ENCODE assay signal across 10 cellular contexts in genomic region chr12:121241203-121241970, GRCh38. TPM values are rescaled to one million over a fixed set of nuclear protein-coding genes. Genes with fewer than 3 reads are reported as not detected.
A peak's percentile ranks its signal among the peaks of the same experiment; 100 is the strongest.
DNase-seq lines count a peak whose midpoint lies in the region; ATAC-seq and TF ChIP-seq lines count a peak whose summit lies in the region.
"Had no signal": no experiment of that assay in that cellular context is flagged by ENCODE, and none has a peak within 500 bp of the region (broad histone marks: within the 10 kb centered on the region; RNA-seq: fewer than 3 reads in every experiment).

No MANE protein-coding gene starts in this region.

- 87% methylated on average over 13 of the region's 15 CpGs for WGBS in upper lobe of left lung, 2 donors

- peaks cover 19 to 22% of the 10 kb centered on the region in 2 donors for H3K36me3 ChIP-seq in muscle layer of duodenum (ENCODE audit: control insufficient read depth in 1 of 2, insufficient read depth in 2 of 2, low read length in 2 of 2)
- peaks cover 0 to 66% (median 31%) of the 10 kb centered on the region in 4 donors for H3K36me3 ChIP-seq in upper lobe of left lung

- TF ChIP-seq POLR2A in upper lobe of left lung (IDR thresholded peaks at IDR 0.05): no peak

- H3K4me3 Mint-ChIP-seq in activated naive CD4-positive, alpha-beta T cell treated with anti-CD3 and anti-CD28 coated beads for 36 hours: peak overlapping the region; percentile 32
- peak overlapping the region; percentile 51 for H3K4me3 Mint-ChIP-seq in activated T-helper 2 cell treated with anti-CD3 and anti-CD28 coated beads, Interferon-gamma antibody, Interleukin-2, Interleukin-4, amounts not matched to agents 10 μg/mL and 5 μg/mL and 100 μg/mL, durations not matched to agents 14 hours and 24 hours and 36 hours (ENCODE audit: low read depth)

- H3K4me3 ChIP-seq in muscle layer of duodenum (ENCODE audit: low read depth in 1 of 2, low read length in 2 of 2) (peak overlapping the region; percentile 33 to 48), upper lobe of left lung (peak overlapping the region in 1 of 4 donors; percentile 29)

- H3K27me3 Mint-ChIP-seq in activated naive CD4-positive, alpha-beta T cell treated with anti-CD3 and anti-CD28 coated beads for 36 hours (ENCODE audit: low read depth): no peaks in the 10 kb centered on the region
- H3K27me3 Mint-ChIP-seq in activated T-helper 2 cell treated with anti-CD3 and anti-CD28 coated beads, Interferon-gamma antibody, Interleukin-2, Interleukin-4, amounts not matched to agents 10 μg/mL and 5 μg/mL and 100 μg/mL, durations not matched to agents 14 hours and 24 hours and 36 hours (ENCODE audit: low read depth): no peaks in the 10 kb centered on the region

- H3K36me3 Mint-ChIP-seq in activated naive CD4-positive, alpha-beta T cell treated with anti-CD3 and anti-CD28 coated beads for 36 hours (ENCODE audit: low read depth): peaks cover 18% of the 10 kb centered on the region
- H3K36me3 Mint-ChIP-seq in activated T-helper 2 cell treated with anti-CD3 and anti-CD28 coated beads, Interferon-gamma antibody, Interleukin-2, Interleukin-4, amounts not matched to agents 10 μg/mL and 5 μg/mL and 100 μg/mL, durations not matched to agents 14 hours and 24 hours and 36 hours (ENCODE audit: low read depth): peaks cover 46% of the 10 kb centered on the region

- H3K27me3 ChIP-seq in muscle layer of duodenum (ENCODE audit: low read depth, low read length) (no peaks in the 10 kb centered on the region), upper lobe of left lung (no peaks in the 10 kb centered on the region)

- H3K9me3 ChIP-seq in muscle layer of duodenum (ENCODE audit: control insufficient read depth in 1 of 2, low read length in 2 of 2) (no peaks in the 10 kb centered on the region), upper lobe of left lung (no peaks in the 10 kb centered on the region)

- TF ChIP-seq CTCF in upper lobe of left lung (IDR thresholded peaks at IDR 0.05): no peak

- H3K9me3 Mint-ChIP-seq in activated naive CD4-positive, alpha-beta T cell treated with anti-CD3 and anti-CD28 coated beads for 36 hours: no peaks in the 10 kb centered on the region
- no peaks in the 10 kb centered on the region for H3K9me3 Mint-ChIP-seq in activated T-helper 2 cell treated with anti-CD3 and anti-CD28 coated beads, Interferon-gamma antibody, Interleukin-2, Interleukin-4, amounts not matched to agents 10 μg/mL and 5 μg/mL and 100 μg/mL, durations not matched to agents 14 hours and 24 hours and 36 hours

- peak overlapping the region; percentile 75 for H3K27ac Mint-ChIP-seq in activated naive CD4-positive, alpha-beta T cell treated with anti-CD3 and anti-CD28 coated beads for 36 hours
- H3K27ac Mint-ChIP-seq in activated T-helper 2 cell treated with anti-CD3 and anti-CD28 coated beads, Interferon-gamma antibody, Interleukin-2, Interleukin-4, amounts not matched to agents 10 μg/mL and 5 μg/mL and 100 μg/mL, durations not matched to agents 14 hours and 24 hours and 36 hours: peak overlapping the region; percentile 76

- peaks cover 0 to 42% of the 10 kb centered on the region in 2 donors for H3K4me1 ChIP-seq in muscle layer of duodenum (ENCODE audit: control insufficient read depth in 1 of 2, insufficient read depth in 2 of 2, low read length in 2 of 2)
- peaks cover 12 to 26% (median 21%) of the 10 kb centered on the region in 4 donors for H3K4me1 ChIP-seq in upper lobe of left lung

- no peak for DNase-seq in activated naive CD4-positive, alpha-beta T cell treated with anti-CD3 and anti-CD28 coated beads for 36 hours
- no peak for DNase-seq in activated naive CD4-positive, alpha-beta T cell treated with Interleukin-2 at 50 U/mL for 16 hours
- no peak for DNase-seq in activated T-helper 2 cell treated with anti-CD3 and anti-CD28 coated beads, Interferon-gamma antibody, Interleukin-2, Interleukin-4, amounts not matched to agents 10 μg/mL and 5 μg/mL and 100 μg/mL, durations not matched to agents 14 hours and 24 hours and 36 hours (ENCODE audit: low spot score)
- DNase-seq in upper lobe of left lung: no peak
- DNase-seq in A172 (ENCODE audit: low spot score): no peak
- DNase-seq: erythroblast, OCI-M1 had no signal

- intact Hi-C loops in activated naive CD4-positive, alpha-beta T cell treated with anti-CD3 and anti-CD28 coated beads for 36 hours (cut with micrococcal nuclease): no loop called here
- intact Hi-C loops in activated T-helper 2 cell treated with anti-CD3 and anti-CD28 coated beads, Interferon-gamma antibody, Interleukin-2, Interleukin-4, amounts not matched to agents 10 μg/mL and 5 μg/mL and 100 μg/mL, durations not matched to agents 14 hours and 24 hours and 36 hours (cut with micrococcal nuclease): no loop called here

- H3K4me1 Mint-ChIP-seq in activated naive CD4-positive, alpha-beta T cell treated with anti-CD3 and anti-CD28 coated beads for 36 hours (ENCODE audit: low read depth): peaks cover 34% of the 10 kb centered on the region
- H3K4me1 Mint-ChIP-seq in activated T-helper 2 cell treated with anti-CD3 and anti-CD28 coated beads, Interferon-gamma antibody, Interleukin-2, Interleukin-4, amounts not matched to agents 10 μg/mL and 5 μg/mL and 100 μg/mL, durations not matched to agents 14 hours and 24 hours and 36 hours (ENCODE audit: low read depth): peaks cover 32% of the 10 kb centered on the region

- H3K27ac ChIP-seq in muscle layer of duodenum (ENCODE audit: low read length): peak overlapping the region; percentile 54
- H3K27ac ChIP-seq in upper lobe of left lung: peak overlapping the region in 3 of 4 donors; percentile 11 to 69 (median 42)

- CTCF ChIA-PET in activated naive CD4-positive, alpha-beta T cell treated with anti-CD3 and anti-CD28 coated beads for 36 hours (lab: Charles Lee): interaction anchor here (0.5 to 1.0 kb wide), 2 partner anchors 11 to 181 kb away, joined by 3 read pairs; no protein-coding TSS in a partner anchor

- TF ChIP-seq EP300 in upper lobe of left lung (IDR thresholded peaks at IDR 0.05): no peak

- ATAC-seq in upper lobe of left lung (ENCODE audit: low FRiP score in 2 of 2) (no peak), HG02884 (IDR thresholded peaks at IDR 0.05; ENCODE audit: unreplicated experiment) (no peak), HG03175 (IDR thresholded peaks at IDR 0.05; ENCODE audit: unreplicated experiment) (no peak)

RNA-seq across cellular contexts. Expression of gene P2RX4, which starts 31.5 kb away (rescaled TPM):
- 10 to 100 TPM; 14.2 to 18.0 TPM for total RNA-seq in activated naive CD4-positive, alpha-beta T cell treated with anti-CD3 and anti-CD28 coated beads for 36 hours
- 25.1 and 25.2 TPM in 2 replicates for total RNA-seq in activated T-helper 2 cell treated with anti-CD3 and anti-CD28 coated beads, Interferon-gamma antibody, Interleukin-2, Interleukin-4, amounts not matched to agents 10 μg/mL and 5 μg/mL and 100 μg/mL, durations not matched to agents 14 hours and 24 hours and 36 hours
- 10 to 100 TPM; 62.7 to 98.5 (median 79.5) TPM for total RNA-seq in upper lobe of left lung
- total RNA-seq in A172 (2014; rRNA removed; shearing (Covaris generic)): 16.2 and 23.7 TPM in 2 replicates

RNA-seq across cellular contexts. Expression of gene CAMKK2, which starts 55.1 kb away (rescaled TPM):
- total RNA-seq in activated naive CD4-positive, alpha-beta T cell treated with anti-CD3 and anti-CD28 coated beads for 36 hours: 10 to 100 TPM; 14.8 to 18.8 TPM
- 33.3 and 35.2 TPM in 2 replicates for total RNA-seq in activated T-helper 2 cell treated with anti-CD3 and anti-CD28 coated beads, Interferon-gamma antibody, Interleukin-2, Interleukin-4, amounts not matched to agents 10 μg/mL and 5 μg/mL and 100 μg/mL, durations not matched to agents 14 hours and 24 hours and 36 hours
- total RNA-seq in upper lobe of left lung: 10 to 100 TPM; 27.7 to 63.9 (median 41.7) TPM
- 9.6 and 9.8 TPM in 2 replicates for total RNA-seq in A172 (2014; rRNA removed; shearing (Covaris generic))
